ENCODE assay signal across 23 cellular contexts in the genomic region with DNA sequence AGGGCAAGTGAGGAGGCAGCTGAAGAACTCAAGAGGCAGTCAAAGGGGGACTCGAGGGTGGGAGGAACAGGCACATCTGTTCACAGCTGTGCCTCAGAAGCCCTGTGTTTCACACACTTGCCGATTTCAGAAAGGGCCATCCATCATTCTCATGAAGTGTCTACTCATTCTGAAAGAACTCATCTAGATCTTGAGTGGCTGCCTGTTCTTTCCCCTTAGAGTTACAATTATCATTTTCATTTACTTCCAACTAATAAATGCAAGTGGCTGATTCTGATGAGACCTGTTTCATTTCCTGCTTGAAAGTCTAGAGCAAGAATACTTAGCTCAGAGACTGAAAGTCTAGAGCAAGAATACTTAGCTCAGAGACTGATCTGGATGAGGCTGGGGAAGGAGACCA.
DNase-seq lines count a peak whose midpoint lies in the region; ATAC-seq, FAIRE-seq and TF ChIP-seq lines count a peak whose summit lies in the region.
"Had no signal": no experiment of that assay in that cellular context is flagged by ENCODE, and none has a peak within 500 bp of the region (broad histone marks: within the 10 kb centered on the region; RNA-seq: fewer than 3 reads in every experiment).

No MANE protein-coding gene starts in this region.

- no peak overlapping the region for H2AFZ ChIP-seq in GM12878 (ENCODE audit: control insufficient read depth, low read depth, low read length)

- SMC1A ChIA-PET in GM12878 (lab: Charles Lee; ENCODE audit: uncharacterized antibody, unreplicated experiment), result interaction anchor here (0.7 to 7.0 kb wide), 10 partner anchors 9 to 94 kb away, joined by 3 to 65 read pairs (median 4); no protein-coding TSS in a partner anchor

- no peaks in the 10 kb centered on the region for H4K20me1 ChIP-seq in GM12878 (ENCODE audit: control insufficient read depth, insufficient read depth)
- H4K20me1 ChIP-seq: BLaER1 treated with 17β-estradiol and CSF1 and Interleukin-3, amounts not matched to agents 10 nM and 100 nM had no signal

- no peak overlapping the region for H3K9ac ChIP-seq in GM12878 (ENCODE audit: control insufficient read depth, insufficient read depth, low read length)
- H3K9ac ChIP-seq: BLaER1 treated with 17β-estradiol and CSF1 and Interleukin-3, amounts not matched to agents 10 nM and 100 nM had no signal

- peak overlapping the region; percentile 78 for H3K27ac ChIP-seq in GM12878 (ENCODE audit: control insufficient read depth, insufficient read depth)
- no peak overlapping the region for H3K27ac ChIP-seq in adrenal gland
- H3K27ac ChIP-seq: BLaER1 treated with 17β-estradiol and CSF1 and Interleukin-3, amounts not matched to agents 10 nM and 100 nM; RWPE1; SJCRH30 had no signal

- no peaks in the 10 kb centered on the region for H3K27me3 ChIP-seq in GM12878 (replicated peaks in 1 of 2; ENCODE audit: control insufficient read depth in 2 of 2, insufficient read depth in 2 of 2, low read length in 1 of 2)
- H3K27me3 ChIP-seq in adrenal gland, result no peaks in the 10 kb centered on the region
- H3K27me3 ChIP-seq: BLaER1 treated with 17β-estradiol and CSF1 and Interleukin-3, amounts not matched to agents 10 nM and 100 nM had no signal

- 0% methylated on average over 2 of the region's 2 CpGs for WGBS in GM12878 (ENCODE audit: insufficient coverage, insufficient replicate concordance, low lambda C conversion rate, missing lambda C conversion rate)
- WGBS in adrenal gland, 4 donors, result 25 to 71% (median 45%) methylated on average over 2 of the region's 2 CpGs

- TF ChIP-seq POLR2A in GM12878 (IDR thresholded peaks at IDR 0.05; ENCODE audit: low read depth, low read length) (no peak), adrenal gland (IDR thresholded peaks at IDR 0.05) (no peak)

- H3K4me1 ChIP-seq in GM12878 (ENCODE audit: control insufficient read depth, insufficient read depth, low read length) (peaks cover 4% of the 10 kb centered on the region), adrenal gland (replicated peaks in 1 of 2) (no peaks in the 10 kb centered on the region)
- H3K4me1 ChIP-seq: BLaER1 treated with 17β-estradiol and CSF1 and Interleukin-3, amounts not matched to agents 10 nM and 100 nM; SJCRH30 had no signal

- TF ChIP-seq EP300 in GM12878 (IDR thresholded peaks at IDR 0.05; ENCODE audit: borderline replicate concordance in 1 of 2, control insufficient read depth in 1 of 2, low read depth in 2 of 2, low read length in 2 of 2), result 0 out of 4 replicates have a peak, but pooled peaks of 1 of the 2 experiments have one; percentile 44

- TF ChIP-seq CTCF in GM12865 (IDR thresholded peaks at IDR 0.05; ENCODE audit: insufficient read depth, low read depth, low read length, missing control alignments) (no peak), GM12878 (IDR thresholded peaks at IDR 0.05 in 2 of 3, conservative IDR thresholded peaks at IDR 0.05 in 1 of 3; ENCODE audit: control insufficient read depth in 2 of 3, extremely low read depth in 1 of 3, insufficient read depth in 1 of 3, low read depth in 3 of 3, low read length in 3 of 3) (no peak), adrenal gland (IDR thresholded peaks at IDR 0.05) (no peak)

- H3K79me2 ChIP-seq in GM12878 (ENCODE audit: control insufficient read depth, insufficient read depth, low read length), result no peaks in the 10 kb centered on the region

- no peak overlapping the region for H3K4me2 ChIP-seq in GM12878 (ENCODE audit: control insufficient read depth, insufficient read depth)
- H3K4me2 ChIP-seq: BLaER1 treated with 17β-estradiol and CSF1 and Interleukin-3, amounts not matched to agents 10 nM and 100 nM had no signal

- ATAC-seq in GM19328 (IDR thresholded peaks at IDR 0.05; ENCODE audit: unreplicated experiment) (peak; percentile 57), HG02870 (IDR thresholded peaks at IDR 0.05; ENCODE audit: unreplicated experiment) (peak; percentile 44), GM12878 (peak; percentile 73), HG03039 (IDR thresholded peaks at IDR 0.05; ENCODE audit: unreplicated experiment) (no peak)
- ATAC-seq: K562, PC-3, T-helper 17 cell had no signal

- peak; percentile 92 for DNase-seq in GM12865 (ENCODE audit: low read depth)
- DNase-seq in GM12878 (ENCODE audit: low read depth, low spot score), result peak; percentile 68
- no peak for DNase-seq in DMS53 (lab: John Stamatoyannopoulos, UW)
- no peak for DNase-seq in adrenal gland
- DNase-seq: DMS 273 treated with DMSO at 0.1 percent for 48 hours, GF-D8, HFFc6, NCI-H1417 treated with DMSO at 0.1 percent for 48 hours, NCI-H2029, NCI-H2171, NCI-H446, NCI-H69, PC-3, SJCRH30, T-helper 17 cell had no signal

- H3K9me3 ChIP-seq in GM12878 (replicated peaks; ENCODE audit: control insufficient read depth, insufficient read depth, low read length) (peaks cover 3% of the 10 kb centered on the region; the same call in 2 of the 3 replicates), adrenal gland (replicated peaks in 1 of 3) (no peaks in the 10 kb centered on the region)
- H3K9me3 ChIP-seq: SJCRH30 had no signal

- CTCF ChIA-PET in GM12878 (lab: Yijun Ruan, JAX), result interaction anchor here (0.8 kb wide), 2 partner anchors 41 to 79 kb away, joined by 3 read pairs; no protein-coding TSS in a partner anchor

- H3K36me3 ChIP-seq in GM12878 (ENCODE audit: control insufficient read depth in 2 of 2, insufficient read depth in 2 of 2, low read length in 1 of 2) (no peaks in the 10 kb centered on the region), adrenal gland (replicated peaks in 1 of 2) (no peaks in the 10 kb centered on the region)
- H3K36me3 ChIP-seq: BLaER1 treated with 17β-estradiol and CSF1 and Interleukin-3, amounts not matched to agents 10 nM and 100 nM; SJCRH30 had no signal

- in situ Hi-C loops in GM12878 (cut with MboI), result no loop called here

- no peak for TF ChIP-seq RAD21 in GM12878 (IDR thresholded peaks at IDR 0.05; ENCODE audit: insufficient read depth, low read depth, low read length)

- peak overlapping the region; percentile 47 for H3K4me3 ChIP-seq in GM12865 (ENCODE audit: low read depth, low read length)
- H3K4me3 ChIP-seq in GM12878, result no peak overlapping the region
- no peak overlapping the region for H3K4me3 ChIP-seq in adrenal gland
- H3K4me3 ChIP-seq: BLaER1 treated with 17β-estradiol and CSF1 and Interleukin-3, amounts not matched to agents 10 nM and 100 nM; K562; SJCRH30 had no signal

- no peak for FAIRE-seq in GM12878 (lab: Jason Lieb, UNC)
- FAIRE-seq: A204.1, GM18507, K562 had no signal

- RAD21 ChIA-PET in GM12878 (lab: Charles Lee; ENCODE audit: unreplicated experiment), result interaction anchor here (0.6 to 1.9 kb wide), 22 partner anchors 8 to 401 kb away, joined by 3 to 12 read pairs (median 3); no protein-coding TSS in a partner anchor

- BruUV-seq in GM12878 (replicated peaks; lab: Mats Ljungman, UMichigan), result no TSS peak

- intact Hi-C loops in GM12878 (cut with micrococcal nuclease; ENCODE audit: unreplicated experiment), result no loop called here
- intact Hi-C loops in adrenal gland (cut with DNase I), result no loop called here

- POLR2A ChIA-PET in GM12878 (lab: Charles Lee), result interaction anchor here (0.7 to 1.0 kb wide), 4 partner anchors 59 to 74 kb away, joined by 3 to 4 read pairs (median 4); no protein-coding TSS in a partner anchor

TF ChIP-seq in GM12878, 131 proteins besides CTCF, POLR2A, EP300 and RAD21 (continues in another document):
- TF ChIP-seq DPF2 (IDR thresholded peaks at IDR 0.05), result peak; percentile 52; the same call in 1 of the 2 replicates
- peak; percentile 74; the same call in 1 of the 2 replicates for TF ChIP-seq TCF3 (IDR thresholded peaks at IDR 0.05; ENCODE audit: borderline replicate concordance, insufficient read depth, low read depth, low read length)
- 0 out of 2 replicates have a peak, but pooled peaks have one; percentile 49 for TF ChIP-seq JUND (IDR thresholded peaks at IDR 0.05; ENCODE audit: low read depth, low read length)
- TF ChIP-seq ZZZ3 (IDR thresholded peaks at IDR 0.05; ENCODE audit: control insufficient read depth, insufficient read length, low read depth), result no peak
- TF ChIP-seq TCF12 (IDR thresholded peaks at IDR 0.05; ENCODE audit: low read depth, low read length), result peak; percentile 92
- TF ChIP-seq, protein P1, sequence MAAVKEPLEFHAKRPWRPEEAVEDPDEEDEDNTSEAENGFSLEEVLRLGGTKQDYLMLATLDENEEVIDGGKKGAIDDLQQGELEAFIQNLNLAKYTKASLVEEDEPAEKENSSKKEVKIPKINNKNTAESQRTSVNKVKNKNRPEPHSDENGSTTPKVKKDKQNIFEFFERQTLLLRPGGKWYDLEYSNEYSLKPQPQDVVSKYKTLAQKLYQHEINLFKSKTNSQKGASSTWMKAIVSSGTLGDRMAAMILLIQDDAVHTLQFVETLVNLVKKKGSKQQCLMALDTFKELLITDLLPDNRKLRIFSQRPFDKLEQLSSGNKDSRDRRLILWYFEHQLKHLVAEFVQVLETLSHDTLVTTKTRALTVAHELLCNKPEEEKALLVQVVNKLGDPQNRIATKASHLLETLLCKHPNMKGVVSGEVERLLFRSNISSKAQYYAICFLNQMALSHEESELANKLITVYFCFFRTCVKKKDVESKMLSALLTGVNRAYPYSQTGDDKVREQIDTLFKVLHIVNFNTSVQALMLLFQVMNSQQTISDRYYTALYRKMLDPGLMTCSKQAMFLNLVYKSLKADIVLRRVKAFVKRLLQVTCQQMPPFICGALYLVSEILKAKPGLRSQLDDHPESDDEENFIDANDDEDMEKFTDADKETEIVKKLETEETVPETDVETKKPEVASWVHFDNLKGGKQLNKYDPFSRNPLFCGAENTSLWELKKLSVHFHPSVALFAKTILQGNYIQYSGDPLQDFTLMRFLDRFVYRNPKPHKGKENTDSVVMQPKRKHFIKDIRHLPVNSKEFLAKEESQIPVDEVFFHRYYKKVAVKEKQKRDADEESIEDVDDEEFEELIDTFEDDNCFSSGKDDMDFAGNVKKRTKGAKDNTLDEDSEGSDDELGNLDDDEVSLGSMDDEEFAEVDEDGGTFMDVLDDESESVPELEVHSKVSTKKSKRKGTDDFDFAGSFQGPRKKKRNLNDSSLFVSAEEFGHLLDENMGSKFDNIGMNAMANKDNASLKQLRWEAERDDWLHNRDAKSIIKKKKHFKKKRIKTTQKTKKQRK (IDR thresholded peaks at IDR 0.05; ENCODE audit: low read depth, low read length), result no peak
- TF ChIP-seq POLR2AphosphoS5 (IDR thresholded peaks at IDR 0.05; ENCODE audit: low read length), result 0 out of 2 replicates have a peak, but pooled peaks have one; percentile 27
- peak; percentile 67 for TF ChIP-seq BCL11A (IDR thresholded peaks at IDR 0.05; ENCODE audit: low read depth, low read length)
- TF ChIP-seq SREBF2 (IDR thresholded peaks at IDR 0.05; ENCODE audit: low read length), result no peak
- TF ChIP-seq NR2C1 (IDR thresholded peaks at IDR 0.05), result no peak
- TF ChIP-seq SRF (IDR thresholded peaks at IDR 0.05; ENCODE audit: low read depth in 2 of 2, low read length in 2 of 2), result no peak
- TF ChIP-seq RAD51 (IDR thresholded peaks at IDR 0.05), result no peak
- TF ChIP-seq IKZF2 (IDR thresholded peaks at IDR 0.05), result peak in 1 of 2 experiments; percentile 27; a peak in 1 of 4 replicates
- TF ChIP-seq ATF7 (IDR thresholded peaks at IDR 0.05; ENCODE audit: low read depth), result peak; percentile 23; the same call in 1 of the 2 replicates
- peak; percentile 84 for TF ChIP-seq IRF4 (IDR thresholded peaks at IDR 0.05; ENCODE audit: low read depth, low read length)

Comparison
In these comparisons a context has a peak if more than half of its experiments do, and no peak if none do; other contexts are left out.
1. DNase-seq: peak in GM12865 (single experiment) and GM12878 (single experiment); none in DMS53 (single experiment) and adrenal gland (0 of 7).